Comparison of ENCODE assay signal across 8 cellular contexts in genomic region chr16:53433509-53433908, GRCh38. TPM values are rescaled to one million over a fixed set of nuclear protein-coding genes. Genes with fewer than 3 reads are reported as not detected.
DNase-seq lines count a peak whose midpoint lies in the region; ATAC-seq and TF ChIP-seq lines count a peak whose summit lies in the region.

No MANE protein-coding gene starts in this region.

- intact Hi-C loops in activated CD4-positive, alpha-beta memory T cell treated with anti-CD3 and anti-CD28 coated beads for 36 hours (cut with micrococcal nuclease): loop anchor here (10.0 kb wide), 1 partner anchor 379 kb away; the partner anchor contains the start of genes CHD9 and CHD9NB

- H3K9me3 ChIP-seq in hepatocyte (ENCODE audit: low read depth): no peaks in the 10 kb centered on the region

- no peaks in the 10 kb centered on the region for H3K4me1 ChIP-seq in hepatocyte (ENCODE audit: insufficient read depth)

- DNase-seq in HFFc6: no peak
- DNase-seq in activated CD4-positive, alpha-beta memory T cell treated with anti-CD3 and anti-CD28 coated beads for 36 hours: no peak
- peak; percentile 20 for DNase-seq in hepatocyte (ENCODE audit: low spot score)
- no peak for DNase-seq in HuH-7 (ENCODE audit: low spot score)
- DNase-seq in DMS 273 (lab: John Stamatoyannopoulos, UW; ENCODE audit: unreplicated experiment): no peak
- DNase-seq in NCI-H2227 treated with DMSO at 0.1 percent for 48 hours (lab: John Stamatoyannopoulos, UW): no peak

- peaks cover 4% of the 10 kb centered on the region for H3K27me3 Mint-ChIP-seq in HFFc6 (ENCODE audit: insufficient read depth)
- no peaks in the 10 kb centered on the region for H3K27me3 Mint-ChIP-seq in activated CD4-positive, alpha-beta memory T cell treated with anti-CD3 and anti-CD28 coated beads for 36 hours

- CTCF ChIA-PET in activated CD4-positive, alpha-beta memory T cell treated with anti-CD3 and anti-CD28 coated beads for 36 hours (lab: Charles Lee): no interaction called here

- peak overlapping the region; percentile 88 for H2AFZ ChIP-seq in hepatocyte

- H3K4me3 ChIP-seq in hepatocyte (peak overlapping the region; percentile 25), skin epidermis (peak overlapping the region in 4 of 7 experiments; percentile 77 to 99 (median 90))

- H3K9me3 Mint-ChIP-seq in HFFc6: no peaks in the 10 kb centered on the region
- peaks cover 6% of the 10 kb centered on the region for H3K9me3 Mint-ChIP-seq in activated CD4-positive, alpha-beta memory T cell treated with anti-CD3 and anti-CD28 coated beads for 36 hours

- H3K4me3 Mint-ChIP-seq in HFFc6: peak overlapping the region; percentile 89
- H3K4me3 Mint-ChIP-seq in activated CD4-positive, alpha-beta memory T cell treated with anti-CD3 and anti-CD28 coated beads for 36 hours: peak overlapping the region; percentile 80

- H3K9me2 ChIP-seq in hepatocyte (replicated peaks; ENCODE audit: insufficient read depth): no peaks in the 10 kb centered on the region

- peak overlapping the region; percentile 76 for H3K4me2 ChIP-seq in hepatocyte

- ATAC-seq in GM21360 (IDR thresholded peaks at IDR 0.05; ENCODE audit: unreplicated experiment): no peak

- no peaks in the 10 kb centered on the region for H4K20me1 ChIP-seq in hepatocyte (ENCODE audit: insufficient read depth, poor library complexity, severe bottlenecking)

- POLR2A ChIA-PET in activated CD4-positive, alpha-beta memory T cell treated with anti-CD3 and anti-CD28 coated beads for 36 hours (lab: Charles Lee): interaction anchor here (0.6 to 2.3 kb wide), 3 partner anchors 12 to 69 kb away, joined by 3 to 16 read pairs (median 4); partner anchors contain the start of gene AKTIP

- H3K36me3 Mint-ChIP-seq in HFFc6 (ENCODE audit: low read depth): no peaks in the 10 kb centered on the region
- H3K36me3 Mint-ChIP-seq in activated CD4-positive, alpha-beta memory T cell treated with anti-CD3 and anti-CD28 coated beads for 36 hours: no peaks in the 10 kb centered on the region

- no peaks in the 10 kb centered on the region for H3K36me3 ChIP-seq in hepatocyte (replicated peaks; ENCODE audit: insufficient read depth, low read depth)

- peak overlapping the region; percentile 98 for H3K27ac ChIP-seq in hepatocyte
- peak overlapping the region in 19 of 21 experiments; percentile 86 to 98 (median 94) for H3K27ac ChIP-seq in skin epidermis

- peaks cover 29% of the 10 kb centered on the region for H3K4me1 Mint-ChIP-seq in HFFc6 (ENCODE audit: low read depth)
- H3K4me1 Mint-ChIP-seq in activated CD4-positive, alpha-beta memory T cell treated with anti-CD3 and anti-CD28 coated beads for 36 hours (ENCODE audit: low read depth): peaks cover 40% of the 10 kb centered on the region

- TF ChIP-seq CTCF in HFFc6 (IDR thresholded peaks at IDR 0.05) (no peak), hepatocyte (IDR thresholded peaks at IDR 0.05; ENCODE audit: poor library complexity) (no peak)

- peak overlapping the region; percentile 82 for H3K27ac Mint-ChIP-seq in HFFc6
- H3K27ac Mint-ChIP-seq in activated CD4-positive, alpha-beta memory T cell treated with anti-CD3 and anti-CD28 coated beads for 36 hours: peak overlapping the region; percentile 92

- peaks cover 32% of the 10 kb centered on the region for H3K79me2 ChIP-seq in hepatocyte

- WGBS in hepatocyte (ENCODE audit: low lambda C conversion rate, missing lambda C conversion rate): 62% methylated on average over 7 of the region's 7 CpGs

- H3K27me3 ChIP-seq in hepatocyte: no peaks in the 10 kb centered on the region

RNA-seq across cellular contexts. Expression of gene RBL2, which starts 0.8 kb away (rescaled TPM):
- total RNA-seq in HFFc6 (2021; fragmentation: NEBNext Ultra II Directional; extraction: Animal tissue kit (Norgen Biotek cat#: 25700)): 10 to 100 TPM; 21.4 to 24.4 (median 22.9) TPM
- 10 to 100 TPM; 79.9 to 84.6 TPM for total RNA-seq in activated CD4-positive, alpha-beta memory T cell treated with anti-CD3 and anti-CD28 coated beads for 36 hours
- total RNA-seq in hepatocyte: 47.5 and 48.8 TPM in 2 replicates
- polyA plus RNA-seq in hepatocyte: 17.3 and 26.0 TPM in 2 replicates
